10 cellular contexts compared by ENCODE assay signal in genomic region chr1:32755098-32755809, GRCh38. TPM values are rescaled to one million over a fixed set of nuclear protein-coding genes. Genes with fewer than 3 reads are reported as not detected.
DNase-seq lines count a peak whose midpoint lies in the region; ATAC-seq, FAIRE-seq and TF ChIP-seq lines count a peak whose summit lies in the region.
"Had no signal": no experiment of that assay in that cellular context is flagged by ENCODE, and none has a peak within 500 bp of the region (broad histone marks: within the 10 kb centered on the region; RNA-seq: fewer than 3 reads in every experiment).

No MANE protein-coding gene starts in this region.

- no peak for TF ChIP-seq EP300 in HepG2 (IDR thresholded peaks at IDR 0.05; ENCODE audit: low read depth in 2 of 2, low read length in 2 of 2)
- no peak for TF ChIP-seq EP300 in HepG2 (CRISPR knock-in tag; IDR thresholded peaks at IDR 0.05; ENCODE audit: borderline replicate concordance)

- in situ Hi-C loops in HepG2 (cut with HindIII; ENCODE audit: extremely low pct_ligation_motif_present, low pct_unique_long_range_greater_than_20kb) = no loop called here

- H3K27ac Mint-ChIP-seq in nephron progenitor cell = peak overlapping the region; percentile 36

- peaks cover 44% of the 10 kb centered on the region for H3K4me1 ChIP-seq in HepG2 (ENCODE audit: insufficient read depth, low read length)
- peaks cover 0 to 21% (median 8%) of the 10 kb centered on the region in 4 donors for H3K4me1 ChIP-seq in right lobe of liver

- no peaks in the 10 kb centered on the region for H4K20me1 ChIP-seq in HepG2 (ENCODE audit: insufficient read depth, low read length)

- no peak overlapping the region for H2AFZ ChIP-seq in HepG2 (ENCODE audit: low read length)

- intact Hi-C loops in HepG2 (cut with micrococcal nuclease; ENCODE audit: unreplicated experiment) = no loop called here
- intact Hi-C loops in right lobe of liver (cut with DNase I) = no loop called here

- peak overlapping the region; percentile 97 for H3K4me3 Mint-ChIP-seq in nephron progenitor cell

- H3K9me3 ChIP-seq in HepG2 (ENCODE audit: low read length) = no peaks in the 10 kb centered on the region
- H3K9me3 ChIP-seq in right lobe of liver = no peaks in the 10 kb centered on the region

- H3K9me3 Mint-ChIP-seq in nephron progenitor cell = no peaks in the 10 kb centered on the region

- CTCF ChIA-PET in HepG2 (lab: Yijun Ruan, JAX; ENCODE audit: low intra/inter-chr PET ratio, low total read pairs) = no interaction called here

- peaks cover 25% of the 10 kb centered on the region for H3K79me2 ChIP-seq in HepG2 (ENCODE audit: insufficient read depth, low read length)

- no TSS peak for BruUV-seq in HepG2 (replicated peaks; lab: Mats Ljungman, UMichigan)

- ATAC-seq in HepG2 (no peak), right lobe of liver (no peak), HG03378 (IDR thresholded peaks at IDR 0.05; ENCODE audit: unreplicated experiment) (no peak)

- no peak for TF ChIP-seq RAD21 in HepG2 (CRISPR knock-in tag; IDR thresholded peaks at IDR 0.05)

- H3K27me3 Mint-ChIP-seq in nephron progenitor cell (ENCODE audit: low read depth, poor library complexity) = no peaks in the 10 kb centered on the region

- H3K4me3 ChIP-seq in HepG2 (replicated peaks in 1 of 3; ENCODE audit: insufficient read depth in 1 of 3, low read depth in 2 of 3, low read length in 3 of 3) (no peak overlapping the region), right lobe of liver (peak overlapping the region in 1 of 3 donors; percentile 58), epithelial cell of proximal tubule (ENCODE audit: low read depth, low read length) (peak overlapping the region; percentile 61)

- POLR2A ChIA-PET in HepG2 (lab: Yijun Ruan, JAX) = no interaction called here

- TF ChIP-seq CTCF in HepG2 (CRISPR knock-in tag; IDR thresholded peaks at IDR 0.05) (no peak), right lobe of liver (IDR thresholded peaks at IDR 0.05) (no peak), epithelial cell of proximal tubule (conservative IDR thresholded peaks at IDR 0.05; ENCODE audit: low read depth, low read length) (no peak), nephron progenitor cell (IDR thresholded peaks at IDR 0.05) (no peak)

- no peak for DNase-seq in HepG2 (ENCODE audit: low spot score)
- no peak for DNase-seq in right lobe of liver
- DNase-seq in epithelial cell of proximal tubule (ENCODE audit: low read depth) = no peak
- no peak for DNase-seq in nephron progenitor cell
- no peak for DNase-seq in foreskin melanocyte
- DNase-seq in NCI-H82 (lab: John Stamatoyannopoulos, UW) = no peak
- DNase-seq in GM12891 (ENCODE audit: insufficient read length, low spot score) = no peak
- DNase-seq: activated gamma-delta T cell had no signal

- no peak overlapping the region for H3K9ac ChIP-seq in HepG2 (ENCODE audit: insufficient read depth, low read depth, low read length)

- H3K36me3 Mint-ChIP-seq in nephron progenitor cell (ENCODE audit: low read depth) = no peaks in the 10 kb centered on the region

- no peak overlapping the region for H3K4me2 ChIP-seq in HepG2 (ENCODE audit: low read depth, low read length)

- H3K27ac ChIP-seq in HepG2 (ENCODE audit: extremely low read length, insufficient read depth, low read length) (no peak overlapping the region), right lobe of liver (no peak overlapping the region)

- H3K27me3 ChIP-seq in HepG2 (ENCODE audit: control insufficient read depth in 1 of 2, insufficient read depth in 2 of 2, low read length in 2 of 2) (no peaks in the 10 kb centered on the region), right lobe of liver (no peaks in the 10 kb centered on the region)

- H3K36me3 ChIP-seq in HepG2 (replicated peaks in 1 of 2; ENCODE audit: control insufficient read depth in 1 of 2, insufficient read depth in 2 of 2, low read length in 2 of 2) (peaks cover 2 to 7% of the 10 kb centered on the region in 2 experiments; a peak in 2 of 5 replicates), right lobe of liver (no peaks in the 10 kb centered on the region)

- WGBS in HepG2 (ENCODE audit: low lambda C conversion rate) = 95% methylated on average over 7 of the region's 10 CpGs
- 73% methylated on average over 4 of the region's 10 CpGs for WGBS in right lobe of liver (ENCODE audit: insufficient coverage, low coverage, low lambda C conversion rate, missing lambda C conversion rate)

- no peak for TF ChIP-seq POLR2A in HepG2 (IDR thresholded peaks at IDR 0.05; ENCODE audit: insufficient read depth in 1 of 2, low read depth in 2 of 2, low read length in 2 of 2)
- no peak for TF ChIP-seq POLR2A in right lobe of liver (IDR thresholded peaks at IDR 0.05)
- TF ChIP-seq POLR2A in GM12891 (IDR thresholded peaks at IDR 0.05; ENCODE audit: low read depth, low read length) = no peak

- no peak for FAIRE-seq in HepG2 (lab: Jason Lieb, UNC)
- FAIRE-seq in GM12891 (lab: Jason Lieb, UNC) = no peak

- H3K4me1 Mint-ChIP-seq in nephron progenitor cell = peaks cover 68% of the 10 kb centered on the region

TF ChIP-seq in HepG2, 621 proteins besides CTCF, POLR2A, EP300 and RAD21:
- TF ChIP-seq ZNF629 (CRISPR knock-in tag; conservative IDR thresholded peaks at IDR 0.05) = peak; percentile 47; the same call in 1 of the 2 replicates
- no peak for TF ChIP-seq ZNF546 (CRISPR knock-in tag; conservative IDR thresholded peaks at IDR 0.05)
- TF ChIP-seq ZNF839 (CRISPR knock-in tag; IDR thresholded peaks at IDR 0.05; ENCODE audit: borderline replicate concordance) = no peak
TF ChIP-seq in HepG2: peak in this region for 1.

TF ChIP-seq in GM12891, 5 proteins besides CTCF, POLR2A, EP300 and RAD21:
- TF ChIP-seq TAF1 (IDR thresholded peaks at IDR 0.05; ENCODE audit: low read depth, low read length) = no peak
- TF ChIP-seq SPI1 (IDR thresholded peaks at IDR 0.05; ENCODE audit: low read depth, low read length) = no peak
- no peak for TF ChIP-seq POU2F2 (IDR thresholded peaks at IDR 0.05; ENCODE audit: low read depth, low read length)
- TF ChIP-seq PAX5 (IDR thresholded peaks at IDR 0.05; ENCODE audit: insufficient read depth, low read length, severe bottlenecking) = no peak
- TF ChIP-seq POLR2AphosphoS5 (IDR thresholded peaks at IDR 0.05; ENCODE audit: low read depth, low read length) = no peak

RNA-seq across cellular contexts. Expression of gene SYNC, which starts 52.7 kb away (rescaled TPM):
- total RNA-seq in HepG2 (2016; rRNA removed; fragmentation: Illumina TruSeq; extraction: Trizol) = 5.4 and 7.2 TPM in 2 replicates
- total RNA-seq in HepG2 (2016; cell fraction: cytosol; rRNA removed; fragmentation: Illumina TruSeq; extraction: Trizol; ENCODE audit: low read depth) = 4.9 and 5.4 TPM in 2 replicates
- 5.3 and 8.1 TPM in 2 replicates for total RNA-seq in HepG2 (2016; cell fraction: insoluble cytoplasmic fraction; rRNA removed; fragmentation: Illumina TruSeq; extraction: Trizol)
- 9.5 and 9.8 TPM in 2 replicates for total RNA-seq in HepG2 (2016; cell fraction: membrane; rRNA removed; fragmentation: Illumina TruSeq; extraction: Trizol)
- total RNA-seq in HepG2 (2016; cell fraction: nucleus; rRNA removed; fragmentation: Illumina TruSeq; extraction: Trizol) = 2.3 TPM in 2 replicates
- 2.1 and 2.4 TPM in 2 replicates for polyA plus RNA-seq in HepG2 (2011; rRNA removed)
- polyA plus RNA-seq in HepG2 (2011; cell fraction: cytosol; rRNA removed) = 1.5 and 1.8 TPM in 2 replicates
- polyA plus RNA-seq in HepG2 (2011; cell fraction: nucleus; rRNA removed) = 0.77 and 1.0 TPM in 2 replicates
- 0.56 and 0.93 TPM in 2 replicates for polyA plus RNA-seq in HepG2 (2012)
- 5.2 and 6.1 TPM in 2 replicates for polyA plus RNA-seq in HepG2 (2016; cell fraction: cytosol; fragmentation: Illumina TruSeq; extraction: Trizol; ENCODE audit: low read depth)
- 6.7 and 6.9 TPM in 2 replicates for polyA plus RNA-seq in HepG2 (2016; cell fraction: insoluble cytoplasmic fraction; fragmentation: Illumina TruSeq; extraction: Trizol; ENCODE audit: low read depth)
- 7.6 and 7.9 TPM in 2 replicates for polyA plus RNA-seq in HepG2 (2016; cell fraction: membrane; fragmentation: Illumina TruSeq; extraction: Trizol; ENCODE audit: low read depth)
- 2.5 and 2.7 TPM in 2 replicates for polyA plus RNA-seq in HepG2 (2016; cell fraction: nucleus; fragmentation: Illumina TruSeq; extraction: Trizol; ENCODE audit: insufficient read depth, low read depth)
- polyA minus RNA-seq in HepG2 (2011; rRNA and poly(A)+ RNA removed; ENCODE audit: low replicate concordance) = 0.74 and 6.6 TPM in 2 replicates
- polyA minus RNA-seq in HepG2 (2011; cell fraction: cytosol; rRNA and poly(A)+ RNA removed) = 1.2 and 1.5 TPM in 2 replicates
- 1.7 and 1.9 TPM in 2 replicates for polyA minus RNA-seq in HepG2 (2011; cell fraction: nucleus; rRNA and poly(A)+ RNA removed)
- total RNA-seq in right lobe of liver = 1 to 10 TPM in 1 of 6 experiments, under 1 TPM in 5; 0.29 to 2.1 (median 0.44) TPM
- 6.6 and 10.3 TPM in 2 replicates for total RNA-seq in epithelial cell of proximal tubule
- not detected for polyA plus RNA-seq in GM12891 (2012; ENCODE audit: low read depth, missing spikeins)
- total RNA-seq: T-helper 1 cell treated with Interleukin-12 subunit alpha and Interleukin-12 subunit beta and Interleukin-4 antibody, amounts not matched to agents 30 ng/mL and 1 ng/mL, for 36 hours had no signal
